Comparison of ENCODE assay signal across 9 cellular contexts in the genomic region with DNA sequence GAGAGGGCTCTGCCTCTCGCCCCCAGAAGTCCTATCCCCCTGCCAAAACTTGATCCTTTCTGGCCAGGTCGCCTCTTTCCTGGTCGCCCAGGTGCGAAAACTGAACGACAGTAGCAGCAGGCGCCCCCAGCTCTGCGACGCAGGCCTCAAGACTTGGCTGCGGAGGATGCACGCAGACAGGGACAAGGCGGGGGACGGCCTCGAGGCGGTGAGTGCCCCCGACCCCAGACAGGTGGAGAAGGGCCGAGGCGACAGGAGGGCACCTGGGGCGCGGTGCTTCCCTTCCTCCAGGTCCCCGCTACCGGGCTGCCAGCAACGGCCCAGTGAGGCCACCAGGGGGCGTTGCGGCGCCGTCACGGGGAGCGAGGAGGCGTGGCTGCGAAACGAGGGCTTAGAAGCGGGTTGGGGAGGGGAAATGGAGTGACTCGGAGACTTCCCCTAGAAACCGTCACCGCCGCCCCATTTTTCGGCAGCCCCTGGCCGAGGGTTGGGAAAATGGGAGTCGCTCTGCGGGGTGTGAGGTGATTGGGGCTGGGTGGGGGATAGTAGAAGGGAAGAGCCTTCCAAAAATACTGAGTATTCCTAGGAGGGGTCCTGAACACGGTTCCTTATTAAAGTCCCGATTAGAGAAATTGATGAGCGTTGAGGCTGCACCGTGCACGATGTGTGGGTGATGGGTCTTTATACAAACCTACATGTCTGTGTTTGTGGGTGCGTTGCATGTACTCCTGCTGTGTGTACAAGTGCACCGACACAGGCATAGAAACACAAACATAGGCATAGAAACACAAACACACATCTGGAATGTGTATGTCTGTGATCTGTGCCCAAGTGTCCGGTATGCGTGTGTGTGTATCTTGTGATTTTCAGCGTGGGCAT. TPM values are rescaled to one million over a fixed set of nuclear protein-coding genes. Genes with fewer than 3 reads are reported as not detected.
DNase-seq lines count a peak whose midpoint lies in the region; ATAC-seq and TF ChIP-seq lines count a peak whose summit lies in the region.
"Had no signal": no experiment of that assay in that cellular context is flagged by ENCODE, and none has a peak within 500 bp of the region (broad histone marks: within the 10 kb centered on the region; RNA-seq: fewer than 3 reads in every experiment).

No MANE protein-coding gene starts in this region.

- peaks cover 100% of the 10 kb centered on the region for H3K27me3 ChIP-seq in left ventricle myocardium inferior (ENCODE audit: low read depth)
- no peaks in the 10 kb centered on the region for H3K27me3 ChIP-seq in aorta (ENCODE audit: control insufficient read depth in 1 of 2, insufficient read depth in 2 of 2, low read length in 1 of 2)

- intact Hi-C loops in left ventricle myocardium inferior (cut with micrococcal nuclease) (loop anchor here (5.0 kb wide), 1 partner anchor 86 kb away; no protein-coding TSS in a partner anchor), aorta (cut with DNase I) (loop anchor here (1.0 to 10.0 kb wide), 6 partner anchors 101 to 247 kb away; partner anchors contain the start of gene ACTR5 (in 1 of the 2))

- H3K4me1 ChIP-seq in ES-I3 (ENCODE audit: insufficient read depth, low read length) (peaks cover 4% of the 10 kb centered on the region; the same call in 1 of the 2 replicates), left ventricle myocardium inferior (peaks cover 9% of the 10 kb centered on the region), aorta (ENCODE audit: control insufficient read depth in 1 of 2, insufficient read depth in 2 of 2, low read length in 2 of 2) (no peaks in the 10 kb centered on the region)

- no peak overlapping the region for H3K27ac Mint-ChIP-seq in HFFc6
- H3K27ac Mint-ChIP-seq in activated naive CD8-positive, alpha-beta T cell treated with anti-CD3 and anti-CD28 coated beads for 36 hours, result no peak overlapping the region

- H3K27me3 Mint-ChIP-seq in HFFc6 (ENCODE audit: insufficient read depth), result peaks cover 35% of the 10 kb centered on the region
- H3K27me3 Mint-ChIP-seq in activated naive CD8-positive, alpha-beta T cell treated with anti-CD3 and anti-CD28 coated beads for 36 hours, result peaks cover 45% of the 10 kb centered on the region

- H3K9me3 ChIP-seq in ES-I3 (ENCODE audit: control insufficient read depth, insufficient read depth, low read length) (no peaks in the 10 kb centered on the region), left ventricle myocardium inferior (replicated peaks) (no peaks in the 10 kb centered on the region), aorta (ENCODE audit: control insufficient read depth, low read length) (no peaks in the 10 kb centered on the region)

- no peaks in the 10 kb centered on the region for H3K36me3 ChIP-seq in ES-I3 (ENCODE audit: insufficient read depth, low read length)
- H3K36me3 ChIP-seq in left ventricle myocardium inferior, result no peaks in the 10 kb centered on the region
- no peaks in the 10 kb centered on the region for H3K36me3 ChIP-seq in aorta (ENCODE audit: control insufficient read depth in 1 of 2, insufficient read depth in 2 of 2, low read length in 1 of 2)

- H3K4me1 Mint-ChIP-seq in HFFc6 (ENCODE audit: low read depth), result peaks cover 7% of the 10 kb centered on the region
- peaks cover 7% of the 10 kb centered on the region for H3K4me1 Mint-ChIP-seq in activated naive CD8-positive, alpha-beta T cell treated with anti-CD3 and anti-CD28 coated beads for 36 hours

- peak overlapping the region; percentile 43 for H3K4me3 ChIP-seq in left ventricle myocardium inferior
- H3K4me3 ChIP-seq in aorta (ENCODE audit: low read length in 2 of 2), result no peak overlapping the region

- WGBS in aorta, 2 donors, result 1 to 3% methylated on average over 49 to 50 of the region's 50 CpGs

- TF ChIP-seq CTCF in HFFc6 (IDR thresholded peaks at IDR 0.05), result peak; percentile 99
- peak; percentile 96 for TF ChIP-seq CTCF in left ventricle myocardium inferior (IDR thresholded peaks at IDR 0.05; ENCODE audit: borderline replicate concordance)

- peak; percentile 43 for DNase-seq in HFFc6
- peak; percentile 83 for DNase-seq in NCI-H1105 treated with DMSO at 0.1 percent for 48 hours (lab: John Stamatoyannopoulos, UW)
- DNase-seq in SW 1271 (lab: John Stamatoyannopoulos, UW), result peak; percentile 42 to 76
- DNase-seq in activated naive CD8-positive, alpha-beta T cell treated with anti-CD3 and anti-CD28 coated beads for 36 hours, result peak; percentile 88
- peak; percentile 68 for DNase-seq in left ventricle myocardium inferior
- peak; percentile 53 for DNase-seq in putamen (ENCODE audit: low spot score)
- DNase-seq in aorta, result peak; percentile 81 to 93

- H3K36me3 Mint-ChIP-seq in HFFc6 (ENCODE audit: low read depth), result no peaks in the 10 kb centered on the region
- no peaks in the 10 kb centered on the region for H3K36me3 Mint-ChIP-seq in activated naive CD8-positive, alpha-beta T cell treated with anti-CD3 and anti-CD28 coated beads for 36 hours

- no peak overlapping the region for H3K27ac ChIP-seq in left ventricle myocardium inferior (replicated peaks)
- H3K27ac ChIP-seq in aorta (ENCODE audit: low read depth in 1 of 2, low read length in 2 of 2), result no peak overlapping the region

- H3K4me3 Mint-ChIP-seq in HFFc6, result peak overlapping the region; percentile 79
- H3K4me3 Mint-ChIP-seq in activated naive CD8-positive, alpha-beta T cell treated with anti-CD3 and anti-CD28 coated beads for 36 hours, result peak overlapping the region; percentile 72

- ATAC-seq in aorta (ENCODE audit: low FRiP score), result peak; percentile 86

- peak overlapping the region; percentile 44 for H3K9ac ChIP-seq in ES-I3 (ENCODE audit: low read depth, low read length)

- H3K9me3 Mint-ChIP-seq in HFFc6, result no peaks in the 10 kb centered on the region
- no peaks in the 10 kb centered on the region for H3K9me3 Mint-ChIP-seq in activated naive CD8-positive, alpha-beta T cell treated with anti-CD3 and anti-CD28 coated beads for 36 hours

RNA-seq across cellular contexts. Expression of gene ARHGAP40, which starts 44.6 kb away (rescaled TPM):
- under 1 TPM in 5 of 6 experiments, not detected in 1; 0.09 to 0.75 (median 0.48) TPM for total RNA-seq in HFFc6 (2021; fragmentation: NEBNext Ultra II Directional; extraction: Animal tissue kit (Norgen Biotek cat#: 25700))
- under 1 TPM in 1 of 2 experiments, not detected in 1; 0.12 TPM for total RNA-seq in activated naive CD8-positive, alpha-beta T cell treated with anti-CD3 and anti-CD28 coated beads for 36 hours
- total RNA-seq in left ventricle myocardium inferior (not detected), aorta (not detected)
- polyA plus RNA-seq in aorta, result not detected
- total RNA-seq: skeletal muscle tissue had no signal
